ENCODE assay signal across 13 cellular contexts in genomic region chr2:236572482-236572881, GRCh38. TPM values are rescaled to one million over a fixed set of nuclear protein-coding genes. Genes with fewer than 3 reads are reported as not detected.
A peak's percentile ranks its signal among the peaks of the same experiment; 100 is the strongest.
DNase-seq lines count a peak whose midpoint lies in the region; ATAC-seq and TF ChIP-seq lines count a peak whose summit lies in the region.
"Had no signal": no experiment of that assay in that cellular context is flagged by ENCODE, and none has a peak within 500 bp of the region (broad histone marks: within the 10 kb centered on the region; RNA-seq: fewer than 3 reads in every experiment).

No MANE protein-coding gene starts in this region.

- peaks cover 41 to 54% (median 52%) of the 10 kb centered on the region in 10 experiments for H3K4me1 ChIP-seq in BLaER1 treated with 17β-estradiol and CSF1 and Interleukin-3, amounts not matched to agents 10 nM and 100 nM
- H3K4me1 ChIP-seq in ascending aorta = peaks cover 6 to 47% of the 10 kb centered on the region in 2 donors

- no peak for TF ChIP-seq CTCF in ascending aorta (IDR thresholded peaks at IDR 0.05)

- H3K9ac ChIP-seq in BLaER1 treated with 17β-estradiol and CSF1 and Interleukin-3, amounts not matched to agents 10 nM and 100 nM = no peak overlapping the region

- H4K20me1 ChIP-seq in BLaER1 treated with 17β-estradiol and CSF1 and Interleukin-3, amounts not matched to agents 10 nM and 100 nM = peaks cover 0 to 30% (median 0%) of the 10 kb centered on the region in 11 experiments; a peak in 5 of 22 replicates

- H3K4me3 ChIP-seq in BLaER1 treated with 17β-estradiol and CSF1 and Interleukin-3, amounts not matched to agents 10 nM and 100 nM = peak overlapping the region in 1 of 10 experiments; percentile 13; a peak in 1 of 20 replicates
- peak overlapping the region; percentile 14 to 74 for H3K4me3 ChIP-seq in ascending aorta

- peak in 1 of 2 donors; percentile 73 for DNase-seq in ascending aorta (ENCODE audit: low spot score in 2 of 2)
- peak; percentile 55 for DNase-seq in left cardiac atrium
- peak; percentile 86 for DNase-seq in posterior vena cava (ENCODE audit: low spot score)
- no peak for DNase-seq in NCI-H2107 treated with DMSO at 0.1 percent for 48 hours (lab: John Stamatoyannopoulos, UW; ENCODE audit: unreplicated experiment)
- no peak for DNase-seq in OCI-M2 (lab: John Stamatoyannopoulos, UW; ENCODE audit: unreplicated experiment)
- no peak for DNase-seq in SHP77 treated with DMSO at 0.1 percent for 48 hours (lab: John Stamatoyannopoulos, UW)
- DNase-seq in AG08395 (ENCODE audit: low spot score) = no peak
- DNase-seq: activated CD8-positive, alpha-beta memory T cell treated with anti-CD3 and anti-CD28 coated beads for 24 hours; activated naive CD8-positive, alpha-beta T cell treated with anti-CD3 and anti-CD28 coated beads, Interleukin-2, amount 50 U/mL, for 24 hours; NCI-H1048; substantia nigra had no signal

- H3K27ac ChIP-seq in BLaER1 treated with 17β-estradiol and CSF1 and Interleukin-3, amounts not matched to agents 10 nM and 100 nM = no peak overlapping the region
- peak overlapping the region; percentile 2 to 97 for H3K27ac ChIP-seq in ascending aorta

- peaks cover 0 to 6% (median 0%) of the 10 kb centered on the region in 11 experiments; a peak in 1 of 22 replicates for H3K36me3 ChIP-seq in BLaER1 treated with 17β-estradiol and CSF1 and Interleukin-3, amounts not matched to agents 10 nM and 100 nM
- H3K36me3 ChIP-seq in ascending aorta = no peaks in the 10 kb centered on the region

- ATAC-seq in left cardiac atrium = peak in 1 of 2 donors; percentile 6
- ATAC-seq: activated naive CD8-positive, alpha-beta T cell treated with anti-CD3 and anti-CD28 coated beads, Interleukin-2, amount 50 U/mL, for 24 hours; natural killer cell treated with Interleukin-12 subunit alpha and Interleukin-12 subunit beta and Interleukin-15 and Interleukin-18, amount 100 ng/mL, for 72 hours had no signal

- H3K4me2 ChIP-seq in BLaER1 treated with 17β-estradiol and CSF1 and Interleukin-3, amounts not matched to agents 10 nM and 100 nM = peak overlapping the region; percentile 88 to 98 (median 96); a peak in 19 of 22 replicates

- H3K9me3 ChIP-seq in BLaER1 treated with 17β-estradiol and CSF1 and Interleukin-3, amounts not matched to agents 10 nM and 100 nM (replicated peaks in 1 of 11) = peaks cover 0 to 13% (median 6%) of the 10 kb centered on the region in 11 experiments; a peak in 15 of 22 replicates
- no peaks in the 10 kb centered on the region for H3K9me3 ChIP-seq in ascending aorta

- H3K27me3 ChIP-seq in BLaER1 treated with 17β-estradiol and CSF1 and Interleukin-3, amounts not matched to agents 10 nM and 100 nM = peaks cover 17 to 30% (median 20%) of the 10 kb centered on the region in 11 experiments
- no peaks in the 10 kb centered on the region for H3K27me3 ChIP-seq in ascending aorta

- intact Hi-C loops in ascending aorta (cut with DNase I) (loop anchor here (5.0 kb wide), 2 partner anchors 220 to 490 kb away; no protein-coding TSS in a partner anchor), left cardiac atrium (cut with DNase I) (no loop called here), posterior vena cava (cut with DNase I) (loop anchor here in 1 of 2 donors (10.0 kb wide), 2 partner anchors 212 to 312 kb away; no protein-coding TSS in a partner anchor)

RNA-seq across cellular contexts. Expression of gene ACKR3, which starts 2.9 kb away (rescaled TPM):
- 75.6 TPM for total RNA-seq in ascending aorta
- 10 to 100 TPM; 27.4 to 46.4 TPM for total RNA-seq in left cardiac atrium
- total RNA-seq in posterior vena cava = 100 to 1,000 TPM; 124 to 132 TPM

Comparison
In these comparisons a context has a peak if more than half of its experiments do, and no peak if none do; other contexts are left out.
1. H3K27ac ChIP-seq: peak in ascending aorta (2 of 2); none in BLaER1 treated with 17β-estradiol and CSF1 and Interleukin-3, amounts not matched to agents 10 nM and 100 nM (0 of 11).
2. DNase-seq: peak in left cardiac atrium (single experiment) and posterior vena cava (single experiment); none in NCI-H2107 treated with DMSO at 0.1 percent for 48 hours (single experiment), OCI-M2 (single experiment), SHP77 treated with DMSO at 0.1 percent for 48 hours (single experiment) and AG08395 (single experiment).